In the genomic region with DNA sequence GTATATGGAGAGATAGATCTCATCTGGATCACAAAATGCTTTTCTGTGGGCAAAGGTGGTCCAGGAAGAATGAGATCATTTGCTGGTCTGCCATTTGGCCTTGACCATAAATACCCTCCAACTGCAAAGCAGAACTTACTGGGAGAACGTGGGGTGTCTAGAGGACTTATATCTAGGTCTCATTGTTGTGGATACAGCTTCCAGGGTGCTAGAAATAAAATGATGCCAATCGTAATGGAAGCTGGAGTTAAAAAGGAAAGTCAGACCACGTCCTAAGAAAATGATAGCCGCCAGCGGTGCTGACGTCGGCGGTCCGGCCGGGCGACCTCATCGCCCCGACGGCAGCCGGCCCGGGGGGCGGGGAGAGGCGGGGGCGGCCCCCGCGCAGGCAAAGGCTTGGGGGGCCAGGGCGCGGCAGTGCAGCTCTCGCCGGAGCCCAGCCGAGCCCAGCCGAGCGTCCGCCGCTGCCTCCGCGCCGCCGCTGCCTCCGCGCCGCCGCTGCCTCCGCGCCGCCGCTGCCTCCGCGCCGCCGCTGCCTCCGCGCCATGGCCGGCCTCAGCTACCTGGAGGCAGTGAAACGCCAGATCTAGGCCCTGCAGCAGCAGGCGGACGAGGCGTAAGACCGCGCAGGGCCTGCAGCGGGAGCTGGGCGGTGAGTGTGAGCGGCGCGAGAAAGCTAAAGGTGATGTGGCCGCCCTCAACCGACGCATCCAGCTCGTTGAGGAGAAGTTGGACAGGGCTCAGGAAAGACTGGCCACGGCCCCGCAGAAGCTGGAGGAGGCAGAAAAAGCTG, we compare ENCODE assay signal across 1 cellular context.
TF ChIP-seq lines count a peak whose summit lies in the region.

No MANE protein-coding gene starts in this region.

TF ChIP-seq in HepG2, 621 proteins besides CTCF, POLR2A, EP300 and RAD21 (continued from another document and continues in another):
- TF ChIP-seq KMT2A (CRISPR knock-in tag; IDR thresholded peaks at IDR 0.05), result peak; percentile 33; the same call in 1 of the 2 replicates
- no peak for TF ChIP-seq CHCHD3 (CRISPR knock-in tag; IDR thresholded peaks at IDR 0.05)
- TF ChIP-seq MXI1 (IDR thresholded peaks at IDR 0.05; ENCODE audit: borderline replicate concordance, low read depth, low read length), result no peak
- no peak for TF ChIP-seq GATA4 (IDR thresholded peaks at IDR 0.05; ENCODE audit: borderline replicate concordance, low read depth)
- TF ChIP-seq, protein P1, sequence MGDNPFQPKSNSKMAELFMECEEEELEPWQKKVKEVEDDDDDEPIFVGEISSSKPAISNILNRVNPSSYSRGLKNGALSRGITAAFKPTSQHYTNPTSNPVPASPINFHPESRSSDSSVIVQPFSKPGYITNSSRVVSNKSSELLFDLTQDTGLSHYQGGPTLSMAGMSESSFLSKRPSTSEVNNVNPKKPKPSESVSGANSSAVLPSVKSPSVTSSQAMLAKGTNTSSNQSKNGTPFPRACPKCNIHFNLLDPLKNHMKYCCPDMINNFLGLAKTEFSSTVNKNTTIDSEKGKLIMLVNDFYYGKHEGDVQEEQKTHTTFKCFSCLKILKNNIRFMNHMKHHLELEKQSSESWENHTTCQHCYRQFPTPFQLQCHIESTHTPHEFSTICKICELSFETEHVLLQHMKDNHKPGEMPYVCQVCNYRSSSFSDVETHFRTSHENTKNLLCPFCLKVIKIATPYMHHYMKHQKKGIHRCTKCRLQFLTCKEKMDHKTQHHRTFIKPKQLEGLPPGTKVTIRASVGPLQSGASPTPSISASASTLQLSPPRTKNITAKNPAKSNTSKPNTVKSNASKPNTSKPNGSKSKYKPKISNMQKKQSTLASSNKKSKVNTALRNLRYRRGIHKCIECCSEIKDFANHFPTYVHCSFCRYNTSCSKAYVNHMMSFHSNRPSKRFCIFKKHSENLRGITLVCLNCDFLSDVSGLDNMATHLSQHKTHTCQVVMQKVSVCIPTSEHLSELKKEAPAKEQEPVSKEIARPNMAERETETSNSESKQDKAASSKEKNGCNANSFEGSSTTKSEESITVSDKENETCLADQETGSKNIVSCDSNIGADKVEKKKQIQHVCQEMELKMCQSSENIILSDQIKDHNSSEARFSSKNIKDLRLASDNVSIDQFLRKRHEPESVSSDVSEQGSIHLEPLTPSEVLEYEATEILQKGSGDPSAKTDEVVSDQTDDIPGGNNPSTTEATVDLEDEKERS (CRISPR knock-in tag; IDR thresholded peaks at IDR 0.05), result peak; percentile 44; the same call in 1 of the 2 replicates
- TF ChIP-seq PAWR (CRISPR knock-in tag; IDR thresholded peaks at IDR 0.05; ENCODE audit: borderline replicate concordance), result no peak
- no peak for TF ChIP-seq SETDB1 (CRISPR knock-in tag; IDR thresholded peaks at IDR 0.05; ENCODE audit: borderline replicate concordance)
- TF ChIP-seq EHMT2 (IDR thresholded peaks at IDR 0.05; ENCODE audit: borderline replicate concordance, low read depth, low read length), result no peak
- no peak for TF ChIP-seq TAF15 (IDR thresholded peaks at IDR 0.05; ENCODE audit: low read depth, low read length, poor library complexity, severe bottlenecking)
- TF ChIP-seq, protein P2, sequence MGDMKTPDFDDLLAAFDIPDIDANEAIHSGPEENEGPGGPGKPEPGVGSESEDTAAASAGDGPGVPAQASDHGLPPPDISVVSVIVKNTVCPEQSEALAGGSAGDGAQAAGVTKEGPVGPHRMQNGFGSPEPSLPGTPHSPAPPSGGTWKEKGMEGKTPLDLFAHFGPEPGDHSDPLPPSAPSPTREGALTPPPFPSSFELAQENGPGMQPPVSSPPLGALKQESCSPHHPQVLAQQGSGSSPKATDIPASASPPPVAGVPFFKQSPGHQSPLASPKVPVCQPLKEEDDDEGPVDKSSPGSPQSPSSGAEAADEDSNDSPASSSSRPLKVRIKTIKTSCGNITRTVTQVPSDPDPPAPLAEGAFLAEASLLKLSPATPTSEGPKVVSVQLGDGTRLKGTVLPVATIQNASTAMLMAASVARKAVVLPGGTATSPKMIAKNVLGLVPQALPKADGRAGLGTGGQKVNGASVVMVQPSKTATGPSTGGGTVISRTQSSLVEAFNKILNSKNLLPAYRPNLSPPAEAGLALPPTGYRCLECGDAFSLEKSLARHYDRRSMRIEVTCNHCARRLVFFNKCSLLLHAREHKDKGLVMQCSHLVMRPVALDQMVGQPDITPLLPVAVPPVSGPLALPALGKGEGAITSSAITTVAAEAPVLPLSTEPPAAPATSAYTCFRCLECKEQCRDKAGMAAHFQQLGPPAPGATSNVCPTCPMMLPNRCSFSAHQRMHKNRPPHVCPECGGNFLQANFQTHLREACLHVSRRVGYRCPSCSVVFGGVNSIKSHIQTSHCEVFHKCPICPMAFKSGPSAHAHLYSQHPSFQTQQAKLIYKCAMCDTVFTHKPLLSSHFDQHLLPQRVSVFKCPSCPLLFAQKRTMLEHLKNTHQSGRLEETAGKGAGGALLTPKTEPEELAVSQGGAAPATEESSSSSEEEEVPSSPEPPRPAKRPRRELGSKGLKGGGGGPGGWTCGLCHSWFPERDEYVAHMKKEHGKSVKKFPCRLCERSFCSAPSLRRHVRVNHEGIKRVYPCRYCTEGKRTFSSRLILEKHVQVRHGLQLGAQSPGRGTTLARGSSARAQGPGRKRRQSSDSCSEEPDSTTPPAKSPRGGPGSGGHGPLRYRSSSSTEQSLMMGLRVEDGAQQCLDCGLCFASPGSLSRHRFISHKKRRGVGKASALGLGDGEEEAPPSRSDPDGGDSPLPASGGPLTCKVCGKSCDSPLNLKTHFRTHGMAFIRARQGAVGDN (CRISPR knock-in tag; IDR thresholded peaks at IDR 0.05), result peak; percentile 91
- no peak for TF ChIP-seq ZSCAN25 (CRISPR knock-in tag; IDR thresholded peaks at IDR 0.05)
- TF ChIP-seq, protein P3, sequence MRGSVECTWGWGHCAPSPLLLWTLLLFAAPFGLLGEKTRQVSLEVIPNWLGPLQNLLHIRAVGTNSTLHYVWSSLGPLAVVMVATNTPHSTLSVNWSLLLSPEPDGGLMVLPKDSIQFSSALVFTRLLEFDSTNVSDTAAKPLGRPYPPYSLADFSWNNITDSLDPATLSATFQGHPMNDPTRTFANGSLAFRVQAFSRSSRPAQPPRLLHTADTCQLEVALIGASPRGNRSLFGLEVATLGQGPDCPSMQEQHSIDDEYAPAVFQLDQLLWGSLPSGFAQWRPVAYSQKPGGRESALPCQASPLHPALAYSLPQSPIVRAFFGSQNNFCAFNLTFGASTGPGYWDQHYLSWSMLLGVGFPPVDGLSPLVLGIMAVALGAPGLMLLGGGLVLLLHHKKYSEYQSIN (CRISPR knock-in tag; IDR thresholded peaks at IDR 0.05; ENCODE audit: borderline replicate concordance), result no peak
- no peak for TF ChIP-seq NONO (IDR thresholded peaks at IDR 0.05)
- peak; percentile 63 for TF ChIP-seq NONO (CRISPR knock-in tag; conservative IDR thresholded peaks at IDR 0.05)
- TF ChIP-seq ZNF564 (CRISPR knock-in tag; IDR thresholded peaks at IDR 0.05), result 0 out of 2 replicates have a peak, but pooled peaks have one; percentile 41
- TF ChIP-seq HMG20A (CRISPR knock-in tag; IDR thresholded peaks at IDR 0.05; ENCODE audit: borderline replicate concordance), result no peak
- TF ChIP-seq HDAC6 (IDR thresholded peaks at IDR 0.05; ENCODE audit: low read depth, low read length), result no peak
- TF ChIP-seq, protein P4, sequence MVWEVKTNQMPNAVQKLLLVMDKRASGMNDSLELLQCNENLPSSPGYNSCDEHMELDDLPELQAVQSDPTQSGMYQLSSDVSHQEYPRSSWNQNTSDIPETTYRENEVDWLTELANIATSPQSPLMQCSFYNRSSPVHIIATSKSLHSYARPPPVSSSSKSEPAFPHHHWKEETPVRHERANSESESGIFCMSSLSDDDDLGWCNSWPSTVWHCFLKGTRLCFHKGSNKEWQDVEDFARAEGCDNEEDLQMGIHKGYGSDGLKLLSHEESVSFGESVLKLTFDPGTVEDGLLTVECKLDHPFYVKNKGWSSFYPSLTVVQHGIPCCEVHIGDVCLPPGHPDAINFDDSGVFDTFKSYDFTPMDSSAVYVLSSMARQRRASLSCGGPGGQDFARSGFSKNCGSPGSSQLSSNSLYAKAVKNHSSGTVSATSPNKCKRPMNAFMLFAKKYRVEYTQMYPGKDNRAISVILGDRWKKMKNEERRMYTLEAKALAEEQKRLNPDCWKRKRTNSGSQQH (CRISPR knock-in tag; IDR thresholded peaks at IDR 0.05; ENCODE audit: low read depth), result no peak
- peak; percentile 70 for TF ChIP-seq TAF1 (CRISPR knock-in tag; IDR thresholded peaks at IDR 0.05)
- TF ChIP-seq RXRB (CRISPR knock-in tag; IDR thresholded peaks at IDR 0.05; ENCODE audit: borderline replicate concordance), result no peak
- peak; percentile 23; the same call in 1 of the 2 replicates for TF ChIP-seq ZNF580 (CRISPR knock-in tag; IDR thresholded peaks at IDR 0.05; ENCODE audit: borderline replicate concordance, low read depth)
- no peak for TF ChIP-seq MAZ (IDR thresholded peaks at IDR 0.05; ENCODE audit: borderline replicate concordance, low read depth, low read length)
- peak; percentile 62; the same call in 1 of the 2 replicates for TF ChIP-seq MAZ (CRISPR knock-in tag; IDR thresholded peaks at IDR 0.05; ENCODE audit: low read depth)
- no peak for TF ChIP-seq KAT7 (CRISPR knock-in tag; IDR thresholded peaks at IDR 0.05; ENCODE audit: borderline replicate concordance)
- TF ChIP-seq ZNF124 (CRISPR knock-in tag; IDR thresholded peaks at IDR 0.05), result no peak
- TF ChIP-seq ZNF749 (CRISPR knock-in tag; IDR thresholded peaks at IDR 0.05; ENCODE audit: borderline replicate concordance), result no peak
- no peak for TF ChIP-seq MATR3 (CRISPR knock-in tag; IDR thresholded peaks at IDR 0.05)
- no peak for TF ChIP-seq ZNF232 (CRISPR knock-in tag; IDR thresholded peaks at IDR 0.05; ENCODE audit: borderline replicate concordance)
- no peak for TF ChIP-seq NR1H2 (CRISPR knock-in tag; IDR thresholded peaks at IDR 0.05; ENCODE audit: borderline replicate concordance, low read depth)
- no peak for TF ChIP-seq CBX5 (CRISPR knock-in tag; IDR thresholded peaks at IDR 0.05; ENCODE audit: borderline replicate concordance)
- no peak for TF ChIP-seq ZFP62 (CRISPR knock-in tag; IDR thresholded peaks at IDR 0.05)
- TF ChIP-seq, protein P5, sequence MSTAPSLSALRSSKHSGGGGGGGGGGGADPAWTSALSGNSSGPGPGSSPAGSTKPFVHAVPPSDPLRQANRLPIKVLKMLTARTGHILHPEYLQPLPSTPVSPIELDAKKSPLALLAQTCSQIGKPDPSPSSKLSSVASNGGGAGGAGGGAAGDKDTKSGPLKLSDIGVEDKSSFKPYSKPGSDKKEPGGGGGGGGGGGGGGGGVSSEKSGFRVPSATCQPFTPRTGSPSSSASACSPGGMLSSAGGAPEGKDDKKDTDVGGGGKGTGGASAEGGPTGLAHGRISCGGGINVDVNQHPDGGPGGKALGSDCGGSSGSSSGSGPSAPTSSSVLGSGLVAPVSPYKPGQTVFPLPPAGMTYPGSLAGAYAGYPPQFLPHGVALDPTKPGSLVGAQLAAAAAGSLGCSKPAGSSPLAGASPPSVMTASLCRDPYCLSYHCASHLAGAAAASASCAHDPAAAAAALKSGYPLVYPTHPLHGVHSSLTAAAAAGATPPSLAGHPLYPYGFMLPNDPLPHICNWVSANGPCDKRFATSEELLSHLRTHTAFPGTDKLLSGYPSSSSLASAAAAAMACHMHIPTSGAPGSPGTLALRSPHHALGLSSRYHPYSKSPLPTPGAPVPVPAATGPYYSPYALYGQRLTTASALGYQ (CRISPR knock-in tag; IDR thresholded peaks at IDR 0.05), result no peak
- peak; percentile 47 for TF ChIP-seq ZNF18 (CRISPR knock-in tag; IDR thresholded peaks at IDR 0.05; ENCODE audit: insufficient replicate concordance)
- TF ChIP-seq AHR (CRISPR knock-in tag; IDR thresholded peaks at IDR 0.05), result 0 out of 2 replicates have a peak, but pooled peaks have one; percentile 22
- no peak for TF ChIP-seq ZFP36L2 (CRISPR knock-in tag; IDR thresholded peaks at IDR 0.05)
- TF ChIP-seq KLF13 (CRISPR knock-in tag; IDR thresholded peaks at IDR 0.05), result no peak
- TF ChIP-seq GABPB1 (CRISPR knock-in tag; IDR thresholded peaks at IDR 0.05), result peak; percentile 61; the same call in 1 of the 2 replicates
- TF ChIP-seq KDM2A (CRISPR knock-in tag; IDR thresholded peaks at IDR 0.05; ENCODE audit: borderline replicate concordance, low read depth), result peak; percentile 66; the same call in 1 of the 2 replicates
- TF ChIP-seq JARID2 (CRISPR knock-in tag; IDR thresholded peaks at IDR 0.05; ENCODE audit: insufficient replicate concordance), result no peak
- TF ChIP-seq ZBTB38 (CRISPR knock-in tag; IDR thresholded peaks at IDR 0.05), result no peak
- TF ChIP-seq, protein P6, sequence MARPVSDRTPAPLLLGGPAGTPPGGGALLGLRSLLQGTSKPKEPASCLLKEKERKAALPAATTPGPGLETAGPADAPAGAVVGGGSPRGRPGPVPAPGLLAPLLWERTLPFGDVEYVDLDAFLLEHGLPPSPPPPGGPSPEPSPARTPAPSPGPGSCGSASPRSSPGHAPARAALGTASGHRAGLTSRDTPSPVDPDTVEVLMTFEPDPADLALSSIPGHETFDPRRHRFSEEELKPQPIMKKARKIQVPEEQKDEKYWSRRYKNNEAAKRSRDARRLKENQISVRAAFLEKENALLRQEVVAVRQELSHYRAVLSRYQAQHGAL (CRISPR knock-in tag; IDR thresholded peaks at IDR 0.05; ENCODE audit: not compliant biosample characterization), result no peak
- no peak for TF ChIP-seq MAFG (CRISPR knock-in tag; IDR thresholded peaks at IDR 0.05)
- TF ChIP-seq, protein P7, sequence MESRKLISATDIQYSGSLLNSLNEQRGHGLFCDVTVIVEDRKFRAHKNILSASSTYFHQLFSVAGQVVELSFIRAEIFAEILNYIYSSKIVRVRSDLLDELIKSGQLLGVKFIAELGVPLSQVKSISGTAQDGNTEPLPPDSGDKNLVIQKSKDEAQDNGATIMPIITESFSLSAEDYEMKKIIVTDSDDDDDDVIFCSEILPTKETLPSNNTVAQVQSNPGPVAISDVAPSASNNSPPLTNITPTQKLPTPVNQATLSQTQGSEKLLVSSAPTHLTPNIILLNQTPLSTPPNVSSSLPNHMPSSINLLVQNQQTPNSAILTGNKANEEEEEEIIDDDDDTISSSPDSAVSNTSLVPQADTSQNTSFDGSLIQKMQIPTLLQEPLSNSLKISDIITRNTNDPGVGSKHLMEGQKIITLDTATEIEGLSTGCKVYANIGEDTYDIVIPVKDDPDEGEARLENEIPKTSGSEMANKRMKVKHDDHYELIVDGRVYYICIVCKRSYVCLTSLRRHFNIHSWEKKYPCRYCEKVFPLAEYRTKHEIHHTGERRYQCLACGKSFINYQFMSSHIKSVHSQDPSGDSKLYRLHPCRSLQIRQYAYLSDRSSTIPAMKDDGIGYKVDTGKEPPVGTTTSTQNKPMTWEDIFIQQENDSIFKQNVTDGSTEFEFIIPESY (CRISPR knock-in tag; IDR thresholded peaks at IDR 0.05), result no peak
- TF ChIP-seq ZNF530 (CRISPR knock-in tag; IDR thresholded peaks at IDR 0.05; ENCODE audit: low read depth), result no peak
